ENCODE assay signal across 21 cellular contexts in the genomic region with DNA sequence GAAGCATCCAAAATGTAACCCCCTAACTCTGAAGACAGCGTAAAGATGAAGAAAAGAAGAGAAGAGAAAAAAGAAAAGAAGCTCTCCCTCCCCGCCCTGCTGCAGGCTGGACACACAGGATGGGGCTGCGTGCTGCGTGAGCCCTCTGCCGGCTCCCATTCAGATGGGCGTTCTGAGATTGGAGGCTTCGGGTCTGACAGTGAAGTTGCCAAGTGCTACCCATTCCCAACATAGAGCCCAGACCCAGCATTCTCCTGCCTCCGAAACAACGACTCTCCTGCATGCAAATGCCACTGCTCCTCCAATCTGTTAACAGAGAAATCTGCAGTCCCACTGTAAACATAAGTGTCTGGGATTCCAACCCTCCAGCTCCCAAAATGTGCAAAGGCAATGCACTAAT.
DNase-seq lines count a peak whose midpoint lies in the region; ATAC-seq, FAIRE-seq and TF ChIP-seq lines count a peak whose summit lies in the region.
"Had no signal": no experiment of that assay in that cellular context is flagged by ENCODE, and none has a peak within 500 bp of the region (broad histone marks: within the 10 kb centered on the region; RNA-seq: fewer than 3 reads in every experiment).

No MANE protein-coding gene starts in this region.

- H3K9me3 ChIP-seq in H1 (ENCODE audit: insufficient read depth in 2 of 2, low read depth in 1 of 2, low read length in 1 of 2) = no peaks in the 10 kb centered on the region
- H3K9me3 ChIP-seq in effector memory CD4-positive, alpha-beta T cell (ENCODE audit: control insufficient read depth, low read length) = no peaks in the 10 kb centered on the region

- FAIRE-seq in H1 (lab: Jason Lieb, UNC) = no peak
- FAIRE-seq: urothelium cell line had no signal

- no peak for TF ChIP-seq POLR2A in H1 (IDR thresholded peaks at IDR 0.05; ENCODE audit: control extremely low read depth in 1 of 2, low read depth in 2 of 2, low read length in 2 of 2)

- DNase-seq in AG10803 (ENCODE audit: low read depth) (peak; percentile 3), H1 (ENCODE audit: low read depth in 1 of 2, low spot score in 2 of 2) (no peak), memory B cell (ENCODE audit: low spot score in 2 of 2) (no peak), NCI-H345 treated with DMSO at 0.1 percent for 48 hours (lab: John Stamatoyannopoulos, UW; ENCODE audit: unreplicated experiment) (no peak), posterior vena cava (ENCODE audit: low spot score) (no peak)
- DNase-seq in effector memory CD4-positive, alpha-beta T cell = no peak
- DNase-seq: activated CD4-positive, alpha-beta memory T cell treated with anti-CD3 and anti-CD28 coated beads for 36 hours; activated naive CD4-positive, alpha-beta T cell treated with anti-CD3 and anti-CD28 coated beads for 36 hours; activated T-cell treated with anti-CD3 and anti-CD28 coated beads, Interleukin-2, amount 50 U/mL, for 24 hours; CD8-positive, alpha-beta memory T cell; effector memory CD8-positive, alpha-beta T cell; glutamatergic neuron; NCI-H1048; NCI-H2029; stimulated activated CD4-positive, alpha-beta T cell treated with anti-CD3 and anti-CD28 coated beads, Interleukin-4, amount 100 ng/mL, for 1 hour; T-helper 1 cell had no signal

- CTCF ChIA-PET in H1 (lab: Charles Lee; ENCODE audit: partially characterized antibody) = interaction anchor here (0.6 to 1.7 kb wide), 13 partner anchors 12 to 328 kb away, joined by 3 to 6 read pairs (median 3); no protein-coding TSS in a partner anchor

- H3K27ac ChIP-seq in H1 (ENCODE audit: low read depth, low read length) = no peak overlapping the region
- H3K27ac ChIP-seq in effector memory CD4-positive, alpha-beta T cell (ENCODE audit: insufficient read depth, low read length, poor library complexity, severe bottlenecking) = no peak overlapping the region
- H3K27ac ChIP-seq: parathyroid adenoma had no signal

- TF ChIP-seq CTCF in AG10803 (conservative IDR thresholded peaks at IDR 0.05; ENCODE audit: low read length) (peak; percentile 15), H1 (IDR thresholded peaks at IDR 0.05; ENCODE audit: control extremely low read depth in 1 of 3, insufficient read depth in 1 of 3, low read depth in 1 of 3, low read length in 3 of 3) (peak; percentile 23 to 38 (median 25); a peak in 3 of 4 replicates)

- no peak overlapping the region for H4K91ac ChIP-seq in H1 (replicated peaks; ENCODE audit: insufficient read length, low read length)

- H3K4me1 Mint-ChIP-seq in IgD-negative memory B cell (peaks cover 53 to 75% (median 70%) of the 10 kb centered on the region in 3 donors), memory B cell (peaks cover 60% of the 10 kb centered on the region)
- H3K4me1 Mint-ChIP-seq: CD8-positive, alpha-beta memory T cell had no signal

- no peak overlapping the region for H2BK15ac ChIP-seq in H1 (ENCODE audit: low read length)

- no peak overlapping the region for H4K8ac ChIP-seq in H1 (ENCODE audit: extremely low read depth, insufficient read depth, low read length)

- H3K56ac ChIP-seq in H1 (replicated peaks; ENCODE audit: insufficient read length, low read depth, low read length) = no peak overlapping the region

- peak overlapping the region; percentile 64 to 97 (median 94) for H3K27ac Mint-ChIP-seq in IgD-negative memory B cell
- H3K27ac Mint-ChIP-seq in memory B cell = peak overlapping the region; percentile 66
- H3K27ac Mint-ChIP-seq: activated CD4-positive, alpha-beta memory T cell treated with anti-CD3 and anti-CD28 coated beads for 36 hours; activated naive CD4-positive, alpha-beta T cell treated with anti-CD3 and anti-CD28 coated beads for 36 hours; activated T-cell treated with anti-CD3 and anti-CD28 coated beads, Interleukin-2, amount 50 U/mL, for 24 hours; CD8-positive, alpha-beta memory T cell; effector memory CD8-positive, alpha-beta T cell had no signal

- WGBS in H1 (ENCODE audit: extremely low coverage in 1 of 2, insufficient coverage in 1 of 2, insufficient read length in 1 of 2, insufficient replicate concordance in 2 of 2, low coverage in 1 of 2, low lambda C conversion rate in 2 of 2, missing lambda C conversion rate in 1 of 2), 2 experiments = 53% methylated on average over 9 of the region's 9 CpGs; no CpG with 5 or more reads in 1 of the 2 experiments

- no peak overlapping the region for H2BK120ac ChIP-seq in H1 (replicated peaks; ENCODE audit: low read depth, low read length)

- H3K23me2 ChIP-seq in H1 (ENCODE audit: low read depth, low read length) = no peaks in the 10 kb centered on the region; the same call in 1 of the 2 replicates

- no peak for ATAC-seq in memory B cell (ENCODE audit: low read depth)
- no peak for ATAC-seq in GM18520 (IDR thresholded peaks at IDR 0.05; ENCODE audit: unreplicated experiment)
- ATAC-seq: effector memory CD8-positive, alpha-beta T cell had no signal

- intact Hi-C loops in posterior vena cava (cut with DNase I) = no loop called here

- H4K20me1 ChIP-seq in H1 (replicated peaks in 1 of 2; ENCODE audit: control insufficient read depth in 1 of 2, insufficient read depth in 2 of 2, low read length in 2 of 2) = no peaks in the 10 kb centered on the region

- H3K36me3 ChIP-seq in H1 (ENCODE audit: control insufficient read depth in 2 of 4, insufficient read depth in 4 of 4, low read length in 3 of 4) = no peaks in the 10 kb centered on the region
- no peaks in the 10 kb centered on the region for H3K36me3 ChIP-seq in effector memory CD4-positive, alpha-beta T cell (ENCODE audit: control insufficient read depth, insufficient read depth, low read length)

- H4K5ac ChIP-seq in H1 (ENCODE audit: insufficient read length, low read depth, low read length) = no peak overlapping the region

- H3K36me3 Mint-ChIP-seq in IgD-negative memory B cell = no peaks in the 10 kb centered on the region
- H3K36me3 Mint-ChIP-seq in memory B cell = no peaks in the 10 kb centered on the region
- H3K36me3 Mint-ChIP-seq: activated CD4-positive, alpha-beta memory T cell treated with anti-CD3 and anti-CD28 coated beads for 36 hours; CD8-positive, alpha-beta memory T cell had no signal

- no peak overlapping the region for H3K9ac ChIP-seq in H1 (replicated peaks in 1 of 4; ENCODE audit: extremely low read depth in 1 of 4, low read depth in 3 of 4, low read length in 3 of 4)
- H3K9ac ChIP-seq: parathyroid adenoma had no signal

- H2BK12ac ChIP-seq in H1 (ENCODE audit: low read depth, low read length) = no peak overlapping the region; the same call in 1 of the 2 replicates

- no peak for TF ChIP-seq EP300 in H1 (IDR thresholded peaks at IDR 0.05; ENCODE audit: borderline replicate concordance in 1 of 2, low read depth in 2 of 2, low read length in 2 of 2)

- H3K4me1 ChIP-seq in H1 (replicated peaks in 1 of 4; ENCODE audit: control insufficient read depth in 3 of 4, insufficient read depth in 4 of 4, low read length in 3 of 4) = peaks cover 0 to 7% (median 4%) of the 10 kb centered on the region in 4 experiments; a peak in 4 of 7 replicates
- no peaks in the 10 kb centered on the region for H3K4me1 ChIP-seq in effector memory CD4-positive, alpha-beta T cell (ENCODE audit: control insufficient read depth, insufficient read depth, low read length, poor library complexity, severe bottlenecking)
- H3K4me1 ChIP-seq: parathyroid adenoma had no signal

- no peaks in the 10 kb centered on the region for H3K79me1 ChIP-seq in H1 (ENCODE audit: low read depth, low read length)

- no peak overlapping the region for H2BK5ac ChIP-seq in H1 (ENCODE audit: low read depth, low read length)

- no peaks in the 10 kb centered on the region for H3K27me3 ChIP-seq in H1 (replicated peaks in 1 of 4; ENCODE audit: control insufficient read depth in 3 of 4, extremely low read depth in 1 of 4, insufficient read depth in 3 of 4, low read length in 3 of 4)
- H3K27me3 ChIP-seq in effector memory CD4-positive, alpha-beta T cell (replicated peaks; ENCODE audit: control insufficient read depth, insufficient read depth, low read length, poor library complexity, severe bottlenecking) = no peaks in the 10 kb centered on the region

- no peak overlapping the region for H3K4me2 ChIP-seq in H1 (ENCODE audit: insufficient read depth in 1 of 2, low read depth in 2 of 2, low read length in 2 of 2)

- H3K4me3 ChIP-seq in AG10803 (ENCODE audit: low read length) (no peak overlapping the region), H1 (ENCODE audit: extremely low read depth in 1 of 4, insufficient read depth in 2 of 4, low read depth in 3 of 4, low read length in 4 of 4) (no peak overlapping the region)
- no peak overlapping the region for H3K4me3 ChIP-seq in effector memory CD4-positive, alpha-beta T cell (ENCODE audit: insufficient read depth, low read depth, low read length, poor library complexity, severe bottlenecking)
- H3K4me3 ChIP-seq: skin epidermis had no signal

- H3K18ac ChIP-seq in H1 (ENCODE audit: extremely low read depth, low read length) = 0 out of 2 replicates have a peak overlapping the region, but pooled peaks have one; percentile 24

- peak; percentile 56 to 58 for TF ChIP-seq RAD21 in H1 (IDR thresholded peaks at IDR 0.05 in 1 of 2, conservative IDR thresholded peaks at IDR 0.05 in 1 of 2; ENCODE audit: low read depth in 2 of 2, low read length in 2 of 2)

- H2AFZ ChIP-seq in H1 (ENCODE audit: low read length) = no peak overlapping the region
- H2AFZ ChIP-seq: parathyroid adenoma had no signal

- no peak overlapping the region for H3K23ac ChIP-seq in H1 (ENCODE audit: insufficient read length)

- POLR2A ChIA-PET in H1 (lab: Charles Lee; ENCODE audit: partially characterized antibody) = interaction anchor here (0.6 to 0.7 kb wide), 2 partner anchors 39 to 461 kb away, joined by 3 to 4 read pairs; no protein-coding TSS in a partner anchor

- H2AK5ac ChIP-seq in H1 (ENCODE audit: low read depth, low read length) = no peak overlapping the region; the same call in 1 of the 2 replicates

- H3K4me3 Mint-ChIP-seq in IgD-negative memory B cell = peak overlapping the region; percentile 14 to 80 (median 26)
- no peak overlapping the region for H3K4me3 Mint-ChIP-seq in memory B cell
- H3K4me3 Mint-ChIP-seq: activated CD4-positive, alpha-beta memory T cell treated with anti-CD3 and anti-CD28 coated beads for 36 hours; activated naive CD4-positive, alpha-beta T cell treated with anti-CD3 and anti-CD28 coated beads for 36 hours; activated T-cell treated with anti-CD3 and anti-CD28 coated beads, Interleukin-2, amount 50 U/mL, for 24 hours; CD8-positive, alpha-beta memory T cell; effector memory CD8-positive, alpha-beta T cell had no signal

- H2BK20ac ChIP-seq in H1 (ENCODE audit: low read length) = no peak overlapping the region

- no peak overlapping the region for H3K14ac ChIP-seq in H1 (ENCODE audit: insufficient read length)

- no peak overlapping the region for H3K4ac ChIP-seq in H1 (replicated peaks; ENCODE audit: insufficient read length, low read depth, low read length)

- H3K9me3 Mint-ChIP-seq in IgD-negative memory B cell (no peaks in the 10 kb centered on the region), memory B cell (no peaks in the 10 kb centered on the region)
- H3K9me3 Mint-ChIP-seq: activated CD4-positive, alpha-beta memory T cell treated with anti-CD3 and anti-CD28 coated beads for 36 hours; activated naive CD4-positive, alpha-beta T cell treated with anti-CD3 and anti-CD28 coated beads for 36 hours; activated T-cell treated with anti-CD3 and anti-CD28 coated beads, Interleukin-2, amount 50 U/mL, for 24 hours; CD8-positive, alpha-beta memory T cell; effector memory CD8-positive, alpha-beta T cell had no signal

- no peaks in the 10 kb centered on the region for H3K79me2 ChIP-seq in H1 (ENCODE audit: control insufficient read depth in 1 of 2, insufficient read depth in 2 of 2, low read length in 2 of 2)
- H3K79me2 ChIP-seq: parathyroid adenoma had no signal

- H3K27me3 Mint-ChIP-seq in IgD-negative memory B cell = peaks cover 1% of the 10 kb centered on the region
- H3K27me3 Mint-ChIP-seq in memory B cell = no peaks in the 10 kb centered on the region
- H3K27me3 Mint-ChIP-seq: activated CD4-positive, alpha-beta memory T cell treated with anti-CD3 and anti-CD28 coated beads for 36 hours; activated T-cell treated with anti-CD3 and anti-CD28 coated beads, Interleukin-2, amount 50 U/mL, for 24 hours had no signal
